In the genomic region with DNA sequence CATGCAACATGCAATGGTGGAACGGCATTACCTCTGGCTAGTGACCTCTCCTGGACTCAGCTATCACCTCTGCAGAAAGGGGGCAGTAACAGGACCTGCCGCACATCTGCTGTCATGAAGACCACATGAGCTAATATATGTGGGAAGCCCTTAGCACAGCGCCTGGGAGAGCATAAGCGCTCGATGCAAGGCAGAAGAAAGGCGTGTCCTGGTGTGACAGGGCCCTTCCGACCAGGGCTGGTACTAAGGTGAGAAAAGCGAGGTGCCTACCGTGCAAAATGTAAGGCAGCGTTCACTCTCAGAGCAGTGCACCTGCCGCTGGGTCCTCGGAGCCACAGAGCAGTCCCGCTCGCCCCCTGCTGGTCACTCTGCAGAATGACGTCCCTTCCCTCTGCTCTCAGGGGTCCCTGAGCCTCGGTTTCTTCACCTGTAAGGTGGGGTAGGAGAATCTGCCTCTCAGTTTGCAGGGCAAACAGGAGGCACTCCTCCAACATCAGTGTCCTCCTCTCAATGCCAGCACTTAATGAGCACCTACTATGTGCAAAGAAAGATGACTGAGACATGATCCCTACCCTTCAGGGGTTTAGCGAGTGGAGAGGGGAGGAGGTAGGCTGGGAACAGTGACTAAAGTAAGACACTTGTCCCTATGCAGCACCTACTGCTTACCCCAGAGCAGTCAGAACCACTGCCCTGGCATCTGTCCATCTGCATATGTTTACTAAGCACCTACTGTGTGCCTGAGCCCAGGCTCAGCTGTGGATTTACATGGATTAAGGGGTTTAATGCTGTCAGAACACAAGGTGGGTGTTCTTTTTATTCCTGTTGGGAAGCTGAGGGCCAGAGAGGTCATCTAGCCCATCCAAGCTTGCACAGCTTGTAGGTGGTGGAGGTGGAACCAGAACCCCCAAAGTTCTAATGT, we compare ENCODE assay signal across 1 cellular context.
TF ChIP-seq lines count a peak whose summit lies in the region.

No MANE protein-coding gene starts in this region.

TF ChIP-seq in GM12878, 131 proteins besides CTCF, POLR2A, EP300 and RAD21 (continued from another document):
- TF ChIP-seq PAX5 (IDR thresholded peaks at IDR 0.05; ENCODE audit: borderline replicate concordance, low read depth, low read length) = no peak
- no peak for TF ChIP-seq SPI1 (IDR thresholded peaks at IDR 0.05; ENCODE audit: borderline replicate concordance, insufficient read depth, low read depth, low read length)
- TF ChIP-seq, protein P1, sequence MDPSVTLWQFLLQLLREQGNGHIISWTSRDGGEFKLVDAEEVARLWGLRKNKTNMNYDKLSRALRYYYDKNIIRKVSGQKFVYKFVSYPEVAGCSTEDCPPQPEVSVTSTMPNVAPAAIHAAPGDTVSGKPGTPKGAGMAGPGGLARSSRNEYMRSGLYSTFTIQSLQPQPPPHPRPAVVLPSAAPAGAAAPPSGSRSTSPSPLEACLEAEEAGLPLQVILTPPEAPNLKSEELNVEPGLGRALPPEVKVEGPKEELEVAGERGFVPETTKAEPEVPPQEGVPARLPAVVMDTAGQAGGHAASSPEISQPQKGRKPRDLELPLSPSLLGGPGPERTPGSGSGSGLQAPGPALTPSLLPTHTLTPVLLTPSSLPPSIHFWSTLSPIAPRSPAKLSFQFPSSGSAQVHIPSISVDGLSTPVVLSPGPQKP (IDR thresholded peaks at IDR 0.05; ENCODE audit: low read depth, low read length) = no peak
- no peak for TF ChIP-seq SIN3A (IDR thresholded peaks at IDR 0.05; ENCODE audit: low read depth, low read length)
- TF ChIP-seq, protein P2, sequence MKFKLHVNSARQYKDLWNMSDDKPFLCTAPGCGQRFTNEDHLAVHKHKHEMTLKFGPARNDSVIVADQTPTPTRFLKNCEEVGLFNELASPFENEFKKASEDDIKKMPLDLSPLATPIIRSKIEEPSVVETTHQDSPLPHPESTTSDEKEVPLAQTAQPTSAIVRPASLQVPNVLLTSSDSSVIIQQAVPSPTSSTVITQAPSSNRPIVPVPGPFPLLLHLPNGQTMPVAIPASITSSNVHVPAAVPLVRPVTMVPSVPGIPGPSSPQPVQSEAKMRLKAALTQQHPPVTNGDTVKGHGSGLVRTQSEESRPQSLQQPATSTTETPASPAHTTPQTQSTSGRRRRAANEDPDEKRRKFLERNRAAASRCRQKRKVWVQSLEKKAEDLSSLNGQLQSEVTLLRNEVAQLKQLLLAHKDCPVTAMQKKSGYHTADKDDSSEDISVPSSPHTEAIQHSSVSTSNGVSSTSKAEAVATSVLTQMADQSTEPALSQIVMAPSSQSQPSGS (IDR thresholded peaks at IDR 0.05; ENCODE audit: low read length) = no peak
- TF ChIP-seq, protein P3, sequence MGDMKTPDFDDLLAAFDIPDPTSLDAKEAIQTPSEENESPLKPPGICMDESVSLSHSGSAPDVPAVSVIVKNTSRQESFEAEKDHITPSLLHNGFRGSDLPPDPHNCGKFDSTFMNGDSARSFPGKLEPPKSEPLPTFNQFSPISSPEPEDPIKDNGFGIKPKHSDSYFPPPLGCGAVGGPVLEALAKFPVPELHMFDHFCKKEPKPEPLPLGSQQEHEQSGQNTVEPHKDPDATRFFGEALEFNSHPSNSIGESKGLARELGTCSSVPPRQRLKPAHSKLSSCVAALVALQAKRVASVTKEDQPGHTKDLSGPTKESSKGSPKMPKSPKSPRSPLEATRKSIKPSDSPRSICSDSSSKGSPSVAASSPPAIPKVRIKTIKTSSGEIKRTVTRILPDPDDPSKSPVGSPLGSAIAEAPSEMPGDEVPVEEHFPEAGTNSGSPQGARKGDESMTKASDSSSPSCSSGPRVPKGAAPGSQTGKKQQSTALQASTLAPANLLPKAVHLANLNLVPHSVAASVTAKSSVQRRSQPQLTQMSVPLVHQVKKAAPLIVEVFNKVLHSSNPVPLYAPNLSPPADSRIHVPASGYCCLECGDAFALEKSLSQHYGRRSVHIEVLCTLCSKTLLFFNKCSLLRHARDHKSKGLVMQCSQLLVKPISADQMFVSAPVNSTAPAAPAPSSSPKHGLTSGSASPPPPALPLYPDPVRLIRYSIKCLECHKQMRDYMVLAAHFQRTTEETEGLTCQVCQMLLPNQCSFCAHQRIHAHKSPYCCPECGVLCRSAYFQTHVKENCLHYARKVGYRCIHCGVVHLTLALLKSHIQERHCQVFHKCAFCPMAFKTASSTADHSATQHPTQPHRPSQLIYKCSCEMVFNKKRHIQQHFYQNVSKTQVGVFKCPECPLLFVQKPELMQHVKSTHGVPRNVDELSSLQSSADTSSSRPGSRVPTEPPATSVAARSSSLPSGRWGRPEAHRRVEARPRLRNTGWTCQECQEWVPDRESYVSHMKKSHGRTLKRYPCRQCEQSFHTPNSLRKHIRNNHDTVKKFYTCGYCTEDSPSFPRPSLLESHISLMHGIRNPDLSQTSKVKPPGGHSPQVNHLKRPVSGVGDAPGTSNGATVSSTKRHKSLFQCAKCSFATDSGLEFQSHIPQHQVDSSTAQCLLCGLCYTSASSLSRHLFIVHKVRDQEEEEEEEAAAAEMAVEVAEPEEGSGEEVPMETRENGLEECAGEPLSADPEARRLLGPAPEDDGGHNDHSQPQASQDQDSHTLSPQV (IDR thresholded peaks at IDR 0.05) = no peak
- TF ChIP-seq YY1 (IDR thresholded peaks at IDR 0.05; ENCODE audit: low read depth, low read length) = peak; percentile 49; the same call in 1 of the 2 replicates
- TF ChIP-seq RELA (IDR thresholded peaks at IDR 0.05; ENCODE audit: borderline replicate concordance, partially characterized antibody) = no peak
- TF ChIP-seq, protein P4, sequence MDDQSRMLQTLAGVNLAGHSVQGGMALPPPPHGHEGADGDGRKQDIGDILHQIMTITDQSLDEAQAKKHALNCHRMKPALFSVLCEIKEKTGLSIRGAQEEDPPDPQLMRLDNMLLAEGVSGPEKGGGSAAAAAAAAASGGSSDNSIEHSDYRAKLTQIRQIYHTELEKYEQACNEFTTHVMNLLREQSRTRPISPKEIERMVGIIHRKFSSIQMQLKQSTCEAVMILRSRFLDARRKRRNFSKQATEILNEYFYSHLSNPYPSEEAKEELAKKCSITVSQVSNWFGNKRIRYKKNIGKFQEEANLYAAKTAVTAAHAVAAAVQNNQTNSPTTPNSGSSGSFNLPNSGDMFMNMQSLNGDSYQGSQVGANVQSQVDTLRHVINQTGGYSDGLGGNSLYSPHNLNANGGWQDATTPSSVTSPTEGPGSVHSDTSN (IDR thresholded peaks at IDR 0.05; ENCODE audit: insufficient replicate concordance, low read depth, low read length) = no peak
- no peak for TF ChIP-seq NFXL1 (IDR thresholded peaks at IDR 0.05; ENCODE audit: borderline replicate concordance)
- TF ChIP-seq PAX8 (IDR thresholded peaks at IDR 0.05) = no peak
- TF ChIP-seq JUND (IDR thresholded peaks at IDR 0.05; ENCODE audit: low read depth, low read length) = no peak
- TF ChIP-seq MXI1 (IDR thresholded peaks at IDR 0.05; ENCODE audit: low read depth, low read length) = no peak
- TF ChIP-seq, protein P5, sequence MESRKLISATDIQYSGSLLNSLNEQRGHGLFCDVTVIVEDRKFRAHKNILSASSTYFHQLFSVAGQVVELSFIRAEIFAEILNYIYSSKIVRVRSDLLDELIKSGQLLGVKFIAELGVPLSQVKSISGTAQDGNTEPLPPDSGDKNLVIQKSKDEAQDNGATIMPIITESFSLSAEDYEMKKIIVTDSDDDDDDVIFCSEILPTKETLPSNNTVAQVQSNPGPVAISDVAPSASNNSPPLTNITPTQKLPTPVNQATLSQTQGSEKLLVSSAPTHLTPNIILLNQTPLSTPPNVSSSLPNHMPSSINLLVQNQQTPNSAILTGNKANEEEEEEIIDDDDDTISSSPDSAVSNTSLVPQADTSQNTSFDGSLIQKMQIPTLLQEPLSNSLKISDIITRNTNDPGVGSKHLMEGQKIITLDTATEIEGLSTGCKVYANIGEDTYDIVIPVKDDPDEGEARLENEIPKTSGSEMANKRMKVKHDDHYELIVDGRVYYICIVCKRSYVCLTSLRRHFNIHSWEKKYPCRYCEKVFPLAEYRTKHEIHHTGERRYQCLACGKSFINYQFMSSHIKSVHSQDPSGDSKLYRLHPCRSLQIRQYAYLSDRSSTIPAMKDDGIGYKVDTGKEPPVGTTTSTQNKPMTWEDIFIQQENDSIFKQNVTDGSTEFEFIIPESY (IDR thresholded peaks at IDR 0.05) = no peak
- no peak for TF ChIP-seq CHD1 (IDR thresholded peaks at IDR 0.05; ENCODE audit: low read depth, low read length)
- TF ChIP-seq, protein P6, sequence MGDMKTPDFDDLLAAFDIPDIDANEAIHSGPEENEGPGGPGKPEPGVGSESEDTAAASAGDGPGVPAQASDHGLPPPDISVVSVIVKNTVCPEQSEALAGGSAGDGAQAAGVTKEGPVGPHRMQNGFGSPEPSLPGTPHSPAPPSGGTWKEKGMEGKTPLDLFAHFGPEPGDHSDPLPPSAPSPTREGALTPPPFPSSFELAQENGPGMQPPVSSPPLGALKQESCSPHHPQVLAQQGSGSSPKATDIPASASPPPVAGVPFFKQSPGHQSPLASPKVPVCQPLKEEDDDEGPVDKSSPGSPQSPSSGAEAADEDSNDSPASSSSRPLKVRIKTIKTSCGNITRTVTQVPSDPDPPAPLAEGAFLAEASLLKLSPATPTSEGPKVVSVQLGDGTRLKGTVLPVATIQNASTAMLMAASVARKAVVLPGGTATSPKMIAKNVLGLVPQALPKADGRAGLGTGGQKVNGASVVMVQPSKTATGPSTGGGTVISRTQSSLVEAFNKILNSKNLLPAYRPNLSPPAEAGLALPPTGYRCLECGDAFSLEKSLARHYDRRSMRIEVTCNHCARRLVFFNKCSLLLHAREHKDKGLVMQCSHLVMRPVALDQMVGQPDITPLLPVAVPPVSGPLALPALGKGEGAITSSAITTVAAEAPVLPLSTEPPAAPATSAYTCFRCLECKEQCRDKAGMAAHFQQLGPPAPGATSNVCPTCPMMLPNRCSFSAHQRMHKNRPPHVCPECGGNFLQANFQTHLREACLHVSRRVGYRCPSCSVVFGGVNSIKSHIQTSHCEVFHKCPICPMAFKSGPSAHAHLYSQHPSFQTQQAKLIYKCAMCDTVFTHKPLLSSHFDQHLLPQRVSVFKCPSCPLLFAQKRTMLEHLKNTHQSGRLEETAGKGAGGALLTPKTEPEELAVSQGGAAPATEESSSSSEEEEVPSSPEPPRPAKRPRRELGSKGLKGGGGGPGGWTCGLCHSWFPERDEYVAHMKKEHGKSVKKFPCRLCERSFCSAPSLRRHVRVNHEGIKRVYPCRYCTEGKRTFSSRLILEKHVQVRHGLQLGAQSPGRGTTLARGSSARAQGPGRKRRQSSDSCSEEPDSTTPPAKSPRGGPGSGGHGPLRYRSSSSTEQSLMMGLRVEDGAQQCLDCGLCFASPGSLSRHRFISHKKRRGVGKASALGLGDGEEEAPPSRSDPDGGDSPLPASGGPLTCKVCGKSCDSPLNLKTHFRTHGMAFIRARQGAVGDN (IDR thresholded peaks at IDR 0.05) = no peak
- TF ChIP-seq TARDBP (IDR thresholded peaks at IDR 0.05; ENCODE audit: borderline replicate concordance) = no peak
- no peak for TF ChIP-seq KLF5 (IDR thresholded peaks at IDR 0.05; ENCODE audit: partially characterized antibody)
- TF ChIP-seq BHLHE40 (IDR thresholded peaks at IDR 0.05; ENCODE audit: borderline replicate concordance in 1 of 2, low read depth in 2 of 2, low read length in 1 of 2) = peak; percentile 55; a peak in 2 of 4 replicates
- no peak for TF ChIP-seq POLR2AphosphoS2 (IDR thresholded peaks at IDR 0.05; ENCODE audit: low read depth, low read length)
- no peak for TF ChIP-seq FOXK2 (IDR thresholded peaks at IDR 0.05)
- no peak for TF ChIP-seq ZNF622 (IDR thresholded peaks at IDR 0.05)
- peak; percentile 85 for TF ChIP-seq DPF2 (IDR thresholded peaks at IDR 0.05)
- TF ChIP-seq, protein P7, sequence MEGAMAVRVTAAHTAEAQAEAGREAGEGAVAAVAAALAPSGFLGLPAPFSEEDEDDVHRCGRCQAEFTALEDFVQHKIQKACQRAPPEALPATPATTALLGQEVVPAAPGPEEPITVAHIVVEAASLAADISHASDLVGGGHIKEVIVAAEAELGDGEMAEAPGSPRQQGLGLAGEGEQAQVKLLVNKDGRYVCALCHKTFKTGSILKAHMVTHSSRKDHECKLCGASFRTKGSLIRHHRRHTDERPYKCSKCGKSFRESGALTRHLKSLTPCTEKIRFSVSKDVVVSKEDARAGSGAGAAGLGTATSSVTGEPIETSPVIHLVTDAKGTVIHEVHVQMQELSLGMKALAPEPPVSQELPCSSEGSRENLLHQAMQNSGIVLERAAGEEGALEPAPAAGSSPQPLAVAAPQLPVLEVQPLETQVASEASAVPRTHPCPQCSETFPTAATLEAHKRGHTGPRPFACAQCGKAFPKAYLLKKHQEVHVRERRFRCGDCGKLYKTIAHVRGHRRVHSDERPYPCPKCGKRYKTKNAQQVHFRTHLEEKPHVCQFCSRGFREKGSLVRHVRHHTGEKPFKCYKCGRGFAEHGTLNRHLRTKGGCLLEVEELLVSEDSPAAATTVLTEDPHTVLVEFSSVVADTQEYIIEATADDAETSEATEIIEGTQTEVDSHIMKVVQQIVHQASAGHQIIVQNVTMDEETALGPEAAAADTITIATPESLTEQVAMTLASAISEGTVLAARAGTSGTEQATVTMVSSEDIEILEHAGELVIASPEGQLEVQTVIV (IDR thresholded peaks at IDR 0.05; ENCODE audit: borderline replicate concordance, partially characterized antibody) = no peak
- TF ChIP-seq CREM (IDR thresholded peaks at IDR 0.05; ENCODE audit: low read depth) = peak; percentile 59; the same call in 1 of the 2 replicates
- no peak for TF ChIP-seq SUPT20H (IDR thresholded peaks at IDR 0.05; ENCODE audit: borderline replicate concordance, control insufficient read depth, low read depth, low read length)
- no peak for TF ChIP-seq ZBED1 (IDR thresholded peaks at IDR 0.05; ENCODE audit: borderline replicate concordance)
